ENCODE assay signal across 10 cellular contexts in genomic region chrX:115592997-115593734, GRCh38. TPM values are rescaled to one million over a fixed set of nuclear protein-coding genes. Genes with fewer than 3 reads are reported as not detected.
DNase-seq lines count a peak whose midpoint lies in the region; ATAC-seq and TF ChIP-seq lines count a peak whose summit lies in the region.
"Had no signal": no experiment of that assay in that cellular context is flagged by ENCODE, and none has a peak within 500 bp of the region (broad histone marks: within the 10 kb centered on the region; RNA-seq: fewer than 3 reads in every experiment).

No MANE protein-coding gene starts in this region.

- peak; percentile 52 for ATAC-seq in body of pancreas
- ATAC-seq in left ventricle myocardium superior: peak; percentile 81
- no peak for ATAC-seq in HG02588 (IDR thresholded peaks at IDR 0.05; ENCODE audit: unreplicated experiment)
- ATAC-seq in GM21390 (IDR thresholded peaks at IDR 0.05; ENCODE audit: unreplicated experiment): no peak
- no peak for ATAC-seq in HG02763 (IDR thresholded peaks at IDR 0.05; ENCODE audit: unreplicated experiment)

- WGBS in body of pancreas, 2 donors: 6 to 8% methylated on average over 8 of the region's 8 CpGs

- intact Hi-C loops in body of pancreas (cut with DNase I) (no loop called here), left ventricle myocardium superior (cut with micrococcal nuclease) (no loop called here)

- H3K27me3 ChIP-seq in body of pancreas (no peaks in the 10 kb centered on the region), skeletal muscle tissue (ENCODE audit: control insufficient read depth in 3 of 3, insufficient read depth in 3 of 3, low read length in 3 of 3) (no peaks in the 10 kb centered on the region)

- peak overlapping the region; percentile 36 to 71 (median 54) for H3K9ac ChIP-seq in skeletal muscle tissue (ENCODE audit: low read depth in 1 of 3, low read length in 3 of 3)

- H3K36me3 ChIP-seq in HEK293 (ENCODE audit: control insufficient read depth in 2 of 2, insufficient read depth in 1 of 2, low read length in 2 of 2) (peaks cover 6 to 7% of the 10 kb centered on the region in 2 experiments), body of pancreas (replicated peaks in 1 of 2; ENCODE audit: insufficient read depth in 1 of 2, low read depth in 2 of 2) (no peaks in the 10 kb centered on the region), skeletal muscle tissue (ENCODE audit: control insufficient read depth in 3 of 3, insufficient read depth in 3 of 3, low read length in 3 of 3) (no peaks in the 10 kb centered on the region)

- no peak for TF ChIP-seq POLR2A in body of pancreas (IDR thresholded peaks at IDR 0.05)

- H3K9me3 ChIP-seq in HEK293 (ENCODE audit: control insufficient read depth, insufficient read depth, low read depth, low read length) (no peaks in the 10 kb centered on the region), body of pancreas (no peaks in the 10 kb centered on the region), skeletal muscle tissue (ENCODE audit: control insufficient read depth in 3 of 3, low read length in 3 of 3) (no peaks in the 10 kb centered on the region)

- H3K4me1 ChIP-seq in HEK293 (ENCODE audit: control insufficient read depth, insufficient read depth, low read length) (peaks cover 11% of the 10 kb centered on the region), body of pancreas (peaks cover 26% of the 10 kb centered on the region), skeletal muscle tissue (ENCODE audit: control insufficient read depth in 3 of 3, insufficient read depth in 3 of 3, low read length in 3 of 3) (peaks cover 6 to 15% (median 14%) of the 10 kb centered on the region in 3 donors)

- peak in 1 of 4 donors; percentile 5 for DNase-seq in body of pancreas
- DNase-seq in left ventricle myocardium superior: no peak
- DNase-seq in NCI-H82 treated with DMSO at 0.1 percent for 48 hours (lab: John Stamatoyannopoulos, UW; ENCODE audit: unreplicated experiment): no peak
- DNase-seq: activated naive CD8-positive, alpha-beta T cell treated with anti-CD3 and anti-CD28 coated beads for 36 hours; NCI-H1048 had no signal

- TF ChIP-seq CTCF in HEK293 (tag by site-specific recombination; IDR thresholded peaks at IDR 0.05): no peak
- no peak for TF ChIP-seq CTCF in body of pancreas (IDR thresholded peaks at IDR 0.05)

- no peak overlapping the region for H3K27ac ChIP-seq in HEK293 (ENCODE audit: extremely low read depth, low read depth, low read length)
- H3K27ac ChIP-seq in body of pancreas: peak overlapping the region in 3 of 4 donors; percentile 22 to 57 (median 50)
- peak overlapping the region; percentile 59 for H3K27ac ChIP-seq in skeletal muscle tissue (ENCODE audit: low read depth, low read length)

- POLR2A ChIA-PET in HEK293 (lab: Yijun Ruan, JAX): interaction anchor here (1.2 kb wide), 1 partner anchor 11 kb away, joined by 5 read pairs; no protein-coding TSS in a partner anchor

- H3K4me3 ChIP-seq in HEK293 (ENCODE audit: low read depth, low read length) (no peak overlapping the region), body of pancreas (no peak overlapping the region), skeletal muscle tissue (ENCODE audit: low read length in 3 of 3) (peak overlapping the region; percentile 48 to 58 (median 54))

- CTCF ChIA-PET in HEK293 (lab: Yijun Ruan, JAX): interaction anchor here (0.6 to 2.6 kb wide), 5 partner anchors 9 to 386 kb away, joined by 3 to 13 read pairs (median 4); no protein-coding TSS in a partner anchor

TF ChIP-seq in HEK293, 187 proteins besides CTCF, POLR2A, EP300 and RAD21:
- TF ChIP-seq PRDM6 (tag by site-specific recombination; IDR thresholded peaks at IDR 0.05) (0 out of 2 replicates have a peak, but pooled peaks have one; percentile 24), ZNF19 (tag by site-specific recombination; IDR thresholded peaks at IDR 0.05; ENCODE audit: low read depth) (no peak), ZNF423 (tag by site-specific recombination; IDR thresholded peaks at IDR 0.05) (no peak), ZNF549 (tag by site-specific recombination; IDR thresholded peaks at IDR 0.05) (no peak), ZBTB7A (tag by site-specific recombination; IDR thresholded peaks at IDR 0.05; ENCODE audit: low read depth) (no peak)

RNA-seq across cellular contexts. Expression of gene PLS3, which starts 32.2 kb away (rescaled TPM):
- total RNA-seq in body of pancreas (10 to 100 TPM; 34.8 to 47.5 TPM), left ventricle myocardium superior (40.8 TPM), skeletal muscle tissue (71.0 TPM)

Comparison
In these comparisons a context has a peak if more than half of its experiments do, and no peak if none do; other contexts are left out.
1. H3K4me3 ChIP-seq: peak in skeletal muscle tissue (3 of 3); none in HEK293 (single experiment) and body of pancreas (0 of 2).
2. ATAC-seq: peak in body of pancreas (single experiment) and left ventricle myocardium superior (single experiment); none in HG02588 (single experiment), GM21390 (single experiment) and HG02763 (single experiment).